In the genomic region with DNA sequence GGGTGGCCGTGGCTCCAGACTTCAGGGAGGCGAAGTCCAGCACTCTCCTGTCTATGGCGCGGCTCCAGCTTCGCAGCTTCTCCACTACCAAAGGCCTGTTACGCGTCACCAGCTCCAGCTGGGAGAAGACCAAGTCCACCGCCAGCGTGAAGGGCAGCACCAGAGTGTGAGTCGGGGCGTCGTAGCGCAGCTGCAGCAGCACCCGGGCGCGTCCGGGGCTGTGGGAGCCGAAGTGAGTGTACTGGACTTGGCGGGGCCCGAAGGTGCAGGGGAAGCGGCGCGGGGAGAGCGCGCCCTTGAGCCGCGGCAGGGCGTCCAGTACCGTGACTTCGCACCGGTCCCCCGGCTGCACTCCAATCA, we compare ENCODE assay signal across 8 cellular contexts. TPM values are rescaled to one million over a fixed set of nuclear protein-coding genes. Genes with fewer than 3 reads are reported as not detected.
DNase-seq lines count a peak whose midpoint lies in the region; ATAC-seq and TF ChIP-seq lines count a peak whose summit lies in the region.

No MANE protein-coding gene starts in this region.

- TF ChIP-seq CTCF in AG10803 (conservative IDR thresholded peaks at IDR 0.05; ENCODE audit: low read length) (no peak), HEK293 (tag by site-specific recombination; IDR thresholded peaks at IDR 0.05) (no peak), choroid plexus epithelial cell (conservative IDR thresholded peaks at IDR 0.05; ENCODE audit: low read depth, low read length) (no peak)

- H3K9me3 ChIP-seq in HEK293 (ENCODE audit: control insufficient read depth, insufficient read depth, low read depth, low read length) (no peaks in the 10 kb centered on the region), mesodermal cell (ENCODE audit: control insufficient read depth, low read length) (no peaks in the 10 kb centered on the region)

- CTCF ChIA-PET in HEK293 (lab: Yijun Ruan, JAX), result interaction anchor here (0.7 kb wide), 2 partner anchors 197 to 791 kb away, joined by 3 read pairs; no protein-coding TSS in a partner anchor

- DNase-seq in AG10803 (ENCODE audit: low read depth) (peak; percentile 1), choroid plexus epithelial cell (ENCODE audit: low read depth) (peak; percentile 9), NCI-H1694 (lab: John Stamatoyannopoulos, UW) (no peak), 8988T (no peak)

- H3K27ac ChIP-seq in HEK293 (ENCODE audit: extremely low read depth, low read depth, low read length) (no peak overlapping the region), mesodermal cell (ENCODE audit: low read depth, low read length, severe bottlenecking) (no peak overlapping the region)

- 5% methylated on average over 25 to 31 of the region's 32 CpGs for WGBS in mesodermal cell (ENCODE audit: insufficient coverage in 2 of 2), 2 experiments

- H3K4me3 ChIP-seq in AG10803 (ENCODE audit: low read length) (no peak overlapping the region), HEK293 (ENCODE audit: low read depth, low read length) (peak overlapping the region; percentile 38), choroid plexus epithelial cell (ENCODE audit: low read depth, low read length) (no peak overlapping the region), mesodermal cell (ENCODE audit: extremely low read depth, insufficient read depth, low read length, poor library complexity, severe bottlenecking) (peak overlapping the region; percentile 24)

- ATAC-seq in HG02884 (IDR thresholded peaks at IDR 0.05; ENCODE audit: unreplicated experiment) (no peak), GM21360 (IDR thresholded peaks at IDR 0.05; ENCODE audit: unreplicated experiment) (no peak)

- no peaks in the 10 kb centered on the region for H3K36me3 ChIP-seq in HEK293 (ENCODE audit: control insufficient read depth in 2 of 2, insufficient read depth in 1 of 2, low read length in 2 of 2)
- H3K36me3 ChIP-seq in mesodermal cell (ENCODE audit: control insufficient read depth, insufficient read depth, low read length), result no peaks in the 10 kb centered on the region

- H3K4me1 ChIP-seq in HEK293 (ENCODE audit: control insufficient read depth, insufficient read depth, low read length) (no peaks in the 10 kb centered on the region), mesodermal cell (ENCODE audit: control insufficient read depth, insufficient read depth, low read length, poor library complexity, severe bottlenecking) (peaks cover 9% of the 10 kb centered on the region)

- POLR2A ChIA-PET in HEK293 (lab: Yijun Ruan, JAX), result no interaction called here

TF ChIP-seq in HEK293, 187 proteins besides CTCF, POLR2A, EP300 and RAD21:
- TF ChIP-seq ZNF571 (tag by site-specific recombination; IDR thresholded peaks at IDR 0.05) (no peak), ZNF311 (tag by site-specific recombination; IDR thresholded peaks at IDR 0.05; ENCODE audit: borderline replicate concordance) (no peak), ZNF776 (tag by site-specific recombination; IDR thresholded peaks at IDR 0.05; ENCODE audit: borderline replicate concordance) (no peak)

RNA-seq across cellular contexts. Expression of gene FREM3, which starts 0.4 kb away (rescaled TPM):
- polyA plus RNA-seq in mesodermal cell (2013, experiment 1 of 2), result not detected
- not detected for polyA plus RNA-seq in mesodermal cell (2013, experiment 2 of 2)

Comparison
In these comparisons a context has a peak if more than half of its experiments do, and no peak if none do; other contexts are left out.
1. DNase-seq: peak in AG10803 (single experiment) and choroid plexus epithelial cell (single experiment); none in NCI-H1694 (single experiment) and 8988T (single experiment).
2. H3K4me3 ChIP-seq: peak in HEK293 (single experiment) and mesodermal cell (single experiment); none in AG10803 (single experiment) and choroid plexus epithelial cell (single experiment).